8 cellular contexts compared by ENCODE assay signal in genomic region chr1:40476924-40477679, GRCh38. TPM values are rescaled to one million over a fixed set of nuclear protein-coding genes. Genes with fewer than 3 reads are reported as not detected.
A peak's percentile ranks its signal among the peaks of the same experiment; 100 is the strongest.
DNase-seq lines count a peak whose midpoint lies in the region; ATAC-seq and TF ChIP-seq lines count a peak whose summit lies in the region.

Gene ZFP69, plus strand, starts transcription at chr1:40477290. Its CDS starts 2,072 bp downstream, at chr1:40479362.

- peak within 1 kb of the TSS; percentile 78 for H3K4me3 Mint-ChIP-seq in activated CD4-positive, alpha-beta T cell treated with anti-CD3 and anti-CD28 coated beads, Interleukin-2, amount 10 ng/mL, durations not matched to agents 7 days and 5 days

- H3K27me3 Mint-ChIP-seq in activated CD4-positive, alpha-beta T cell treated with anti-CD3 and anti-CD28 coated beads, Interleukin-2, amount 10 ng/mL, durations not matched to agents 7 days and 5 days, result no peaks in the 10 kb centered on the region

- CTCF ChIA-PET in activated CD4-positive, alpha-beta T cell treated with anti-CD3 and anti-CD28 coated beads, Interleukin-2, amount 10 ng/mL, durations not matched to agents 7 days and 5 days (lab: Charles Lee), result interaction anchor here (0.7 to 1.8 kb wide), 2 partner anchors 10 to 26 kb away, joined by 5 to 6 read pairs; partner anchors contain the start of gene ZFP69B

- TF ChIP-seq CTCF in GM10266 (IDR thresholded peaks at IDR 0.05; ENCODE audit: control insufficient read depth, insufficient read depth, low read depth, missing control alignments) (no peak), lower leg skin (IDR thresholded peaks at IDR 0.05) (no peak)

- ATAC-seq in HG02798 (IDR thresholded peaks at IDR 0.05; ENCODE audit: poor library complexity, unreplicated experiment) (peak; percentile 87), GM18873 (IDR thresholded peaks at IDR 0.05; ENCODE audit: low FRiP score, unreplicated experiment) (no peak)

- H3K36me3 Mint-ChIP-seq in activated CD4-positive, alpha-beta T cell treated with anti-CD3 and anti-CD28 coated beads, Interleukin-2, amount 10 ng/mL, durations not matched to agents 7 days and 5 days (ENCODE audit: low read depth), result peaks cover 42% of the 10 kb centered on the region

- no peak for TF ChIP-seq POLR2A in lower leg skin (IDR thresholded peaks at IDR 0.05)

- peak within 1 kb of the TSS; percentile 70 for H3K4me3 ChIP-seq in lower leg skin (ENCODE audit: low read depth, poor library complexity, severe bottlenecking)

- H3K9me3 Mint-ChIP-seq in activated CD4-positive, alpha-beta T cell treated with anti-CD3 and anti-CD28 coated beads, Interleukin-2, amount 10 ng/mL, durations not matched to agents 7 days and 5 days, result peaks cover 50% of the 10 kb centered on the region

- H3K27ac Mint-ChIP-seq in activated CD4-positive, alpha-beta T cell treated with anti-CD3 and anti-CD28 coated beads, Interleukin-2, amount 10 ng/mL, durations not matched to agents 7 days and 5 days, result peak within 1 kb of the TSS; percentile 83

- intact Hi-C loops in lower leg skin (cut with DNase I; ENCODE audit: low total_unique reads), result no loop called here

- 0 to 1% methylated on average over 57 of the region's 65 CpGs for WGBS in lower leg skin, 2 donors

- H3K4me1 Mint-ChIP-seq in activated CD4-positive, alpha-beta T cell treated with anti-CD3 and anti-CD28 coated beads, Interleukin-2, amount 10 ng/mL, durations not matched to agents 7 days and 5 days, result peaks cover 18% of the 10 kb centered on the region

- POLR2A ChIA-PET in activated CD4-positive, alpha-beta T cell treated with anti-CD3 and anti-CD28 coated beads, Interleukin-2, amount 10 ng/mL, durations not matched to agents 7 days and 5 days (lab: Charles Lee), result interaction anchor here (0.6 to 1.4 kb wide), 2 partner anchors 17 to 31 kb away, joined by 4 read pairs; partner anchors contain the start of gene EXO5

- DNase-seq in GM10266 (ENCODE audit: extremely low spot score) (peak; percentile 91), NCI-H2227 treated with DMSO at 0.1 percent for 48 hours (lab: John Stamatoyannopoulos, UW) (peak; percentile 66), dedifferentiated amniotic fluid mesenchymal stem cell (ENCODE audit: extremely low spot score) (peak; percentile 51), lower leg skin (ENCODE audit: low spot score in 2 of 2) (peak; percentile 27 to 90)
- peak; percentile 64 for DNase-seq in activated CD4-positive, alpha-beta T cell treated with anti-CD3 and anti-CD28 coated beads, Interleukin-2, amount 10 ng/mL, durations not matched to agents 7 days and 5 days
- DNase-seq in stimulated activated CD4-positive, alpha-beta T cell treated with anti-CD3 and anti-CD28 coated beads, Interleukin-4, amount 100 ng/mL, for 4 hours, result peak; percentile 70 to 72

RNA-seq across cellular contexts. Expression of gene ZFP69, which starts in this region (rescaled TPM):
- 1 to 10 TPM; 2.5 to 2.7 TPM for total RNA-seq in activated CD4-positive, alpha-beta T cell treated with anti-CD3 and anti-CD28 coated beads, Interleukin-2, amount 10 ng/mL, durations not matched to agents 7 days and 5 days
- 1 to 10 TPM in 3 of 4 donors, under 1 TPM in 1; 0.88 to 3.1 (median 1.6) TPM for total RNA-seq in lower leg skin
